In the genomic region with DNA sequence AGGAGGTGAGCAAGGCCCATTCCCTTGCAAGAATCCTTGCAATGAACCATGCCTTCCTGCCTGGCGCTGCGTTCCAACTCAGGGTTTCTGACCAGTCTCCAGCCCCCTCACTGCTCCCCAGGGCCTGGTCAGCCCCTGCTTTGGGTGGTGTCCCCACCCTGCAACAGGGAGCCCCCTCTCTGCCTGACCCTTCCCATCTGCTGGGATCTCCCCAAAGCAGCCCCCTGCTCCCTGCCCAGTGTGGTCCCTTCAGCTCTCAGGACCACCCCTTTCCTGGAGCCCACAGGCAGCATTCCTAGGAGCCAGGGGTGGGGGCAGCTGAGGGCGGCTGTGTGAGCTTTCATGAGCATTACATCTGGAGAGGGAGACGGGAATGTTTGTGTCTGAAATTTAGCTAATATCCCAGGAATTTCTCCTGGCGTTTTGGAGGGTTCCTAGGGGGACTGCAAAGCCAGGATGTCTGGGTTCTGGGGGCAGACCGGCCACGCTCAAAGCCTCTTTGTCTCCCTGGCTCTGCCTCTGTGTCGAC, we compare ENCODE assay signal across 11 cellular contexts.
"Had no signal": no experiment of that assay in that cellular context is flagged by ENCODE, and none has a peak within 500 bp of the region (broad histone marks: within the 10 kb centered on the region; RNA-seq: fewer than 3 reads in every experiment).

No MANE protein-coding gene starts in this region.

- H3K27ac Mint-ChIP-seq: activated CD8-positive, alpha-beta memory T cell treated with anti-CD3 and anti-CD28 coated beads, Interleukin-2, amount 10 ng/mL, durations not matched to agents 7 days and 5 days; activated naive CD8-positive, alpha-beta T cell treated with anti-CD3 and anti-CD28 coated beads, Interleukin-2, amount 10 ng/mL, durations not matched to agents 7 days and 5 days; stimulated activated memory B cell treated with anti-CD40 and anti-IgM and Interleukin-4, amounts not matched to agents 10 μg/mL and 1 μg/mL and 100 μg/mL, for 72 hours had no signal

- H3K4me1 ChIP-seq: foreskin keratinocyte had no signal

- H3K27me3 Mint-ChIP-seq: activated CD8-positive, alpha-beta memory T cell treated with anti-CD3 and anti-CD28 coated beads, Interleukin-2, amount 10 ng/mL, durations not matched to agents 7 days and 5 days had no signal

- H3K4me3 Mint-ChIP-seq: activated CD8-positive, alpha-beta memory T cell treated with anti-CD3 and anti-CD28 coated beads, Interleukin-2, amount 10 ng/mL, durations not matched to agents 7 days and 5 days; activated naive CD8-positive, alpha-beta T cell treated with anti-CD3 and anti-CD28 coated beads, Interleukin-2, amount 10 ng/mL, durations not matched to agents 7 days and 5 days; activated T-cell treated with anti-CD3 and anti-CD28 coated beads, Interleukin-2, amount 50 U/mL, for 4 hours; stimulated activated memory B cell treated with anti-CD40 and anti-IgM and Interleukin-4, amounts not matched to agents 10 μg/mL and 1 μg/mL and 100 μg/mL, for 72 hours had no signal

- H3K9me3 Mint-ChIP-seq: activated naive CD8-positive, alpha-beta T cell treated with anti-CD3 and anti-CD28 coated beads, Interleukin-2, amount 10 ng/mL, durations not matched to agents 7 days and 5 days; activated T-cell treated with anti-CD3 and anti-CD28 coated beads, Interleukin-2, amount 50 U/mL, for 4 hours; stimulated activated memory B cell treated with anti-CD40 and anti-IgM and Interleukin-4, amounts not matched to agents 10 μg/mL and 1 μg/mL and 100 μg/mL, for 72 hours had no signal

- H3K36me3 Mint-ChIP-seq: activated CD8-positive, alpha-beta memory T cell treated with anti-CD3 and anti-CD28 coated beads, Interleukin-2, amount 10 ng/mL, durations not matched to agents 7 days and 5 days; activated naive CD8-positive, alpha-beta T cell treated with anti-CD3 and anti-CD28 coated beads, Interleukin-2, amount 10 ng/mL, durations not matched to agents 7 days and 5 days; stimulated activated memory B cell treated with anti-CD40 and anti-IgM and Interleukin-4, amounts not matched to agents 10 μg/mL and 1 μg/mL and 100 μg/mL, for 72 hours had no signal

- H3K4me1 Mint-ChIP-seq: activated naive CD8-positive, alpha-beta T cell treated with anti-CD3 and anti-CD28 coated beads, Interleukin-2, amount 10 ng/mL, durations not matched to agents 7 days and 5 days; stimulated activated memory B cell treated with anti-CD40 and anti-IgM and Interleukin-4, amounts not matched to agents 10 μg/mL and 1 μg/mL and 100 μg/mL, for 72 hours had no signal

- H3K36me3 ChIP-seq: heart left ventricle, left ventricle myocardium inferior had no signal

- DNase-seq: activated CD4-positive, alpha-beta T cell treated with anti-CD3 and anti-CD28 coated beads, Interleukin-2, amount 50 U/mL, for 1 hour; activated CD8-positive, alpha-beta memory T cell treated with anti-CD3 and anti-CD28 coated beads, Interleukin-2, amount 10 ng/mL, durations not matched to agents 7 days and 5 days; activated naive CD8-positive, alpha-beta T cell treated with anti-CD3 and anti-CD28 coated beads, Interleukin-2, amount 10 ng/mL, durations not matched to agents 7 days and 5 days; activated T-cell treated with anti-CD3 and anti-CD28 coated beads, Interleukin-2, amount 50 U/mL, for 4 hours; anterior cingulate cortex; foreskin keratinocyte; left ventricle myocardium inferior; mesendoderm; stimulated activated CD4-positive, alpha-beta T cell treated with anti-CD3 and anti-CD28 coated beads, Interleukin-1b, Interleukin-23, amount 100 ng/mL, for 48 hours had no signal

- H3K27ac ChIP-seq: foreskin keratinocyte, left ventricle myocardium inferior had no signal

- H3K4me3 ChIP-seq: heart left ventricle, left ventricle myocardium inferior had no signal

- H3K27me3 ChIP-seq: heart left ventricle had no signal

- ATAC-seq: activated CD8-positive, alpha-beta memory T cell treated with anti-CD3 and anti-CD28 coated beads, Interleukin-2, amount 10 ng/mL, durations not matched to agents 7 days and 5 days; activated T-cell treated with anti-CD3 and anti-CD28 coated beads, Interleukin-2, amount 50 U/mL, for 4 hours; foreskin keratinocyte; stimulated activated memory B cell treated with anti-CD40 and anti-IgM and Interleukin-4, amounts not matched to agents 10 μg/mL and 1 μg/mL and 100 μg/mL, for 72 hours had no signal

- H3K9me3 ChIP-seq: heart left ventricle, left ventricle myocardium inferior had no signal
